In genomic region chr15:72319985-72320671, GRCh38 we compare ENCODE assay signal across 1 cellular context.
A peak's percentile ranks its signal among the peaks of the same experiment; 100 is the strongest.
TF ChIP-seq lines count a peak whose summit lies in the region.

TSS of gene CELF6 (minus strand) at chr15:72320157. CDS start at chr15:72319874, 283 bp downstream.

TF ChIP-seq in HEK293, 187 proteins besides CTCF, POLR2A, EP300 and RAD21 (continued from another document):
- no peak for TF ChIP-seq ZNF426 (tag by site-specific recombination; IDR thresholded peaks at IDR 0.05)
- TF ChIP-seq ZNF341 (tag by site-specific recombination; IDR thresholded peaks at IDR 0.05; ENCODE audit: low read depth): peak; percentile 70
- no peak for TF ChIP-seq FEZF1 (tag by site-specific recombination; IDR thresholded peaks at IDR 0.05)
- no peak for TF ChIP-seq GFI1B (tag by site-specific recombination; IDR thresholded peaks at IDR 0.05)
- TF ChIP-seq, protein P1, sequence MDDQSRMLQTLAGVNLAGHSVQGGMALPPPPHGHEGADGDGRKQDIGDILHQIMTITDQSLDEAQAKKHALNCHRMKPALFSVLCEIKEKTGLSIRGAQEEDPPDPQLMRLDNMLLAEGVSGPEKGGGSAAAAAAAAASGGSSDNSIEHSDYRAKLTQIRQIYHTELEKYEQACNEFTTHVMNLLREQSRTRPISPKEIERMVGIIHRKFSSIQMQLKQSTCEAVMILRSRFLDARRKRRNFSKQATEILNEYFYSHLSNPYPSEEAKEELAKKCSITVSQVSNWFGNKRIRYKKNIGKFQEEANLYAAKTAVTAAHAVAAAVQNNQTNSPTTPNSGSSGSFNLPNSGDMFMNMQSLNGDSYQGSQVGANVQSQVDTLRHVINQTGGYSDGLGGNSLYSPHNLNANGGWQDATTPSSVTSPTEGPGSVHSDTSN (CRISPR knock-in tag; IDR thresholded peaks at IDR 0.05): peak; percentile 63
- no peak for TF ChIP-seq ZSCAN30 (tag by site-specific recombination; IDR thresholded peaks at IDR 0.05)
- no peak for TF ChIP-seq ZNF473 (tag by site-specific recombination; IDR thresholded peaks at IDR 0.05)
- TF ChIP-seq ZNF623 (tag by site-specific recombination; IDR thresholded peaks at IDR 0.05): no peak
- peak; percentile 96 for TF ChIP-seq ZBTB17 (tag by site-specific recombination; IDR thresholded peaks at IDR 0.05)
- TF ChIP-seq ZNF221 (tag by site-specific recombination; IDR thresholded peaks at IDR 0.05; ENCODE audit: borderline replicate concordance): no peak
- TF ChIP-seq ZNF677 (tag by site-specific recombination; IDR thresholded peaks at IDR 0.05): no peak
- no peak for TF ChIP-seq ZNF544 (tag by site-specific recombination; IDR thresholded peaks at IDR 0.05)
- TF ChIP-seq ZNF114 (tag by site-specific recombination; IDR thresholded peaks at IDR 0.05): no peak
- peak; percentile 93 for TF ChIP-seq ZBTB7A (tag by site-specific recombination; IDR thresholded peaks at IDR 0.05; ENCODE audit: low read depth)
- TF ChIP-seq, protein P2, sequence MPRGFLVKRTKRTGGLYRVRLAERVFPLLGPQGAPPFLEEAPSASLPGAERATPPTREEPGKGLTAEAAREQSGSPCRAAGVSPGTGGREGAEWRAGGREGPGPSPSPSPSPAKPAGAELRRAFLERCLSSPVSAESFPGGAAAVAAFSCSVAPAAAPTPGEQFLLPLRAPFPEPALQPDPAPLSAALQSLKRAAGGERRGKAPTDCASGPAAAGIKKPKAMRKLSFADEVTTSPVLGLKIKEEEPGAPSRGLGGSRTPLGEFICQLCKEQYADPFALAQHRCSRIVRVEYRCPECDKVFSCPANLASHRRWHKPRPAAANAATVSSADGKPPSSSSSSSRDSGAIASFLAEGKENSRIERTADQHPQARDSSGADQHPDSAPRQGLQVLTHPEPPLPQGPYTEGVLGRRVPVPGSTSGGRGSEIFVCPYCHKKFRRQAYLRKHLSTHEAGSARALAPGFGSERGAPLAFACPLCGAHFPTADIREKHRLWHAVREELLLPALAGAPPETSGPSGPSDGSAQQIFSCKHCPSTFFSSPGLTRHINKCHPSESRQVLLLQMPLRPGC (tag by site-specific recombination; IDR thresholded peaks at IDR 0.05): no peak
- peak; percentile 82 for TF ChIP-seq ZBTB21 (tag by site-specific recombination; IDR thresholded peaks at IDR 0.05)
- no peak for TF ChIP-seq ZNF23 (tag by site-specific recombination; IDR thresholded peaks at IDR 0.05; ENCODE audit: borderline replicate concordance)
- TF ChIP-seq ZNF19 (tag by site-specific recombination; IDR thresholded peaks at IDR 0.05; ENCODE audit: low read depth): no peak
- TF ChIP-seq GLIS2 (tag by site-specific recombination; IDR thresholded peaks at IDR 0.05): peak; percentile 94
- no peak for TF ChIP-seq ZNF529 (tag by site-specific recombination; IDR thresholded peaks at IDR 0.05; ENCODE audit: insufficient replicate concordance)
- TF ChIP-seq ZNF157 (tag by site-specific recombination; IDR thresholded peaks at IDR 0.05): no peak
- TF ChIP-seq YY2 (tag by site-specific recombination; IDR thresholded peaks at IDR 0.05): no peak
- no peak for TF ChIP-seq ZNF837 (tag by site-specific recombination; IDR thresholded peaks at IDR 0.05)
- TF ChIP-seq ZNF433 (tag by site-specific recombination; IDR thresholded peaks at IDR 0.05; ENCODE audit: low read depth): no peak
- TF ChIP-seq ZNF558 (tag by site-specific recombination; IDR thresholded peaks at IDR 0.05): no peak
- TF ChIP-seq ZNF155 (tag by site-specific recombination; IDR thresholded peaks at IDR 0.05): no peak
- TF ChIP-seq, protein P3, sequence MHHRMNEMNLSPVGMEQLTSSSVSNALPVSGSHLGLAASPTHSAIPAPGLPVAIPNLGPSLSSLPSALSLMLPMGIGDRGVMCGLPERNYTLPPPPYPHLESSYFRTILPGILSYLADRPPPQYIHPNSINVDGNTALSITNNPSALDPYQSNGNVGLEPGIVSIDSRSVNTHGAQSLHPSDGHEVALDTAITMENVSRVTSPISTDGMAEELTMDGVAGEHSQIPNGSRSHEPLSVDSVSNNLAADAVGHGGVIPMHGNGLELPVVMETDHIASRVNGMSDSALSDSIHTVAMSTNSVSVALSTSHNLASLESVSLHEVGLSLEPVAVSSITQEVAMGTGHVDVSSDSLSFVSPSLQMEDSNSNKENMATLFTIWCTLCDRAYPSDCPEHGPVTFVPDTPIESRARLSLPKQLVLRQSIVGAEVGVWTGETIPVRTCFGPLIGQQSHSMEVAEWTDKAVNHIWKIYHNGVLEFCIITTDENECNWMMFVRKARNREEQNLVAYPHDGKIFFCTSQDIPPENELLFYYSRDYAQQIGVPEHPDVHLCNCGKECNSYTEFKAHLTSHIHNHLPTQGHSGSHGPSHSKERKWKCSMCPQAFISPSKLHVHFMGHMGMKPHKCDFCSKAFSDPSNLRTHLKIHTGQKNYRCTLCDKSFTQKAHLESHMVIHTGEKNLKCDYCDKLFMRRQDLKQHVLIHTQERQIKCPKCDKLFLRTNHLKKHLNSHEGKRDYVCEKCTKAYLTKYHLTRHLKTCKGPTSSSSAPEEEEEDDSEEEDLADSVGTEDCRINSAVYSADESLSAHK (tag by site-specific recombination; IDR thresholded peaks at IDR 0.05): no peak
- peak; percentile 82 for TF ChIP-seq SP3 (tag by site-specific recombination; IDR thresholded peaks at IDR 0.05)
- peak; percentile 76 for TF ChIP-seq ZNF2 (tag by site-specific recombination; IDR thresholded peaks at IDR 0.05)
- peak; percentile 90 for TF ChIP-seq KLF1 (tag by site-specific recombination; IDR thresholded peaks at IDR 0.05)
- TF ChIP-seq ZNF654 (tag by site-specific recombination; IDR thresholded peaks at IDR 0.05; ENCODE audit: low read depth): no peak
- no peak for TF ChIP-seq ZNF624 (tag by site-specific recombination; IDR thresholded peaks at IDR 0.05)
- TF ChIP-seq ZNF510 (tag by site-specific recombination; IDR thresholded peaks at IDR 0.05; ENCODE audit: insufficient replicate concordance): no peak
- TF ChIP-seq, protein P4, sequence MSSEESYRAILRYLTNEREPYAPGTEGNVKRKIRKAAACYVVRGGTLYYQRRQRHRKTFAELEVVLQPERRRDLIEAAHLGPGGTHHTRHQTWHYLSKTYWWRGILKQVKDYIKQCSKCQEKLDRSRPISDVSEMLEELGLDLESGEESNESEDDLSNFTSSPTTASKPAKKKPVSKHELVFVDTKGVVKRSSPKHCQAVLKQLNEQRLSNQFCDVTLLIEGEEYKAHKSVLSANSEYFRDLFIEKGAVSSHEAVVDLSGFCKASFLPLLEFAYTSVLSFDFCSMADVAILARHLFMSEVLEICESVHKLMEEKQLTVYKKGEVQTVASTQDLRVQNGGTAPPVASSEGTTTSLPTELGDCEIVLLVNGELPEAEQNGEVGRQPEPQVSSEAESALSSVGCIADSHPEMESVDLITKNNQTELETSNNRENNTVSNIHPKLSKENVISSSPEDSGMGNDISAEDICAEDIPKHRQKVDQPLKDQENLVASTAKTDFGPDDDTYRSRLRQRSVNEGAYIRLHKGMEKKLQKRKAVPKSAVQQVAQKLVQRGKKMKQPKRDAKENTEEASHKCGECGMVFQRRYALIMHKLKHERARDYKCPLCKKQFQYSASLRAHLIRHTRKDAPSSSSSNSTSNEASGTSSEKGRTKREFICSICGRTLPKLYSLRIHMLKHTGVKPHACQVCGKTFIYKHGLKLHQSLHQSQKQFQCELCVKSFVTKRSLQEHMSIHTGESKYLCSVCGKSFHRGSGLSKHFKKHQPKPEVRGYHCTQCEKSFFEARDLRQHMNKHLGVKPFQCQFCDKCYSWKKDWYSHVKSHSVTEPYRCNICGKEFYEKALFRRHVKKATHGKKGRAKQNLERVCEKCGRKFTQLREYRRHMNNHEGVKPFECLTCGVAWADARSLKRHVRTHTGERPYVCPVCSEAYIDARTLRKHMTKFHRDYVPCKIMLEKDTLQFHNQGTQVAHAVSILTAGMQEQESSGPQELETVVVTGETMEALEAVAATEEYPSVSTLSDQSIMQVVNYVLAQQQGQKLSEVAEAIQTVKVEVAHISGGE (tag by site-specific recombination; conservative IDR thresholded peaks at IDR 0.05; ENCODE audit: low read depth): peak; percentile 39; the same call in 1 of the 2 replicates
- TF ChIP-seq ZNF571 (tag by site-specific recombination; IDR thresholded peaks at IDR 0.05): no peak
- TF ChIP-seq ZNF501 (tag by site-specific recombination; IDR thresholded peaks at IDR 0.05): peak; percentile 86
- peak; percentile 66; the same call in 1 of the 2 replicates for TF ChIP-seq ZNF76 (tag by site-specific recombination; IDR thresholded peaks at IDR 0.05; ENCODE audit: borderline replicate concordance, low read depth)
- TF ChIP-seq ZNF239 (tag by site-specific recombination; IDR thresholded peaks at IDR 0.05): no peak
- TF ChIP-seq, protein P5, sequence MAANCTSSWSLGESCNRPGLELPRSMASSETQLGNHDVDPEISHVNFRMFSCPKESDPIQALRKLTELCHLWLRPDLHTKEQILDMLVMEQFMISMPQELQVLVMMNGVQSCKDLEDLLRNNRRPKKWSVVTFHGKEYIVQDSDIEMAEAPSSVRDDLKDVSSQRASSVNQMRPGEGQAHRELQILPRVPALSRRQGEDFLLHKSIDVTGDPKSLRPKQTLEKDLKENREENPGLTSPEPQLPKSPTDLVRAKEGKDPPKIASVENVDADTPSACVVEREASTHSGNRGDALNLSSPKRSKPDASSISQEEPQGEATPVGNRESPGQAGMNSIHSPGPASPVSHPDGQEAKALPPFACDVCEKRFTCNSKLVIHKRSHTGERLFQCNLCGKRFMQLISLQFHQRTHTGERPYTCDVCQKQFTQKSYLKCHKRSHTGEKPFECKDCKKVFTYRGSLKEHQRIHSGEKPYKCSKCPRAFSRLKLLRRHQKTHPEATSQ (tag by site-specific recombination; IDR thresholded peaks at IDR 0.05): no peak; the same call in 1 of the 2 replicates
- TF ChIP-seq, protein P6, sequence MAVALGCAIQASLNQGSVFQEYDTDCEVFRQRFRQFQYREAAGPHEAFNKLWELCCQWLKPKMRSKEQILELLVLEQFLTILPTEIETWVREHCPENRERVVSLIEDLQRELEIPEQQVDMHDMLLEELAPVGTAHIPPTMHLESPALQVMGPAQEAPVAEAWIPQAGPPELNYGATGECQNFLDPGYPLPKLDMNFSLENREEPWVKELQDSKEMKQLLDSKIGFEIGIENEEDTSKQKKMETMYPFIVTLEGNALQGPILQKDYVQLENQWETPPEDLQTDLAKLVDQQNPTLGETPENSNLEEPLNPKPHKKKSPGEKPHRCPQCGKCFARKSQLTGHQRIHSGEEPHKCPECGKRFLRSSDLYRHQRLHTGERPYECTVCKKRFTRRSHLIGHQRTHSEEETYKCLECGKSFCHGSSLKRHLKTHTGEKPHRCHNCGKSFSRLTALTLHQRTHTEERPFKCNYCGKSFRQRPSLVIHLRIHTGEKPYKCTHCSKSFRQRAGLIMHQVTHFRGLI (tag by site-specific recombination; IDR thresholded peaks at IDR 0.05): peak; percentile 73
- no peak for TF ChIP-seq ZIC2 (tag by site-specific recombination; IDR thresholded peaks at IDR 0.05)
- peak; percentile 93 for TF ChIP-seq KLF16 (tag by site-specific recombination; IDR thresholded peaks at IDR 0.05)
- no peak for TF ChIP-seq HOXC10 (CRISPR knock-in tag; IDR thresholded peaks at IDR 0.05)
- no peak for TF ChIP-seq SCRT1 (tag by site-specific recombination; IDR thresholded peaks at IDR 0.05; ENCODE audit: borderline replicate concordance)
- no peak for TF ChIP-seq ZNF223 (tag by site-specific recombination; IDR thresholded peaks at IDR 0.05)
- TF ChIP-seq ZNF416 (tag by site-specific recombination; IDR thresholded peaks at IDR 0.05): no peak
- no peak for TF ChIP-seq ZNF664 (tag by site-specific recombination; IDR thresholded peaks at IDR 0.05)
